ENCODE assay signal across 1 cellular context in the genomic region with DNA sequence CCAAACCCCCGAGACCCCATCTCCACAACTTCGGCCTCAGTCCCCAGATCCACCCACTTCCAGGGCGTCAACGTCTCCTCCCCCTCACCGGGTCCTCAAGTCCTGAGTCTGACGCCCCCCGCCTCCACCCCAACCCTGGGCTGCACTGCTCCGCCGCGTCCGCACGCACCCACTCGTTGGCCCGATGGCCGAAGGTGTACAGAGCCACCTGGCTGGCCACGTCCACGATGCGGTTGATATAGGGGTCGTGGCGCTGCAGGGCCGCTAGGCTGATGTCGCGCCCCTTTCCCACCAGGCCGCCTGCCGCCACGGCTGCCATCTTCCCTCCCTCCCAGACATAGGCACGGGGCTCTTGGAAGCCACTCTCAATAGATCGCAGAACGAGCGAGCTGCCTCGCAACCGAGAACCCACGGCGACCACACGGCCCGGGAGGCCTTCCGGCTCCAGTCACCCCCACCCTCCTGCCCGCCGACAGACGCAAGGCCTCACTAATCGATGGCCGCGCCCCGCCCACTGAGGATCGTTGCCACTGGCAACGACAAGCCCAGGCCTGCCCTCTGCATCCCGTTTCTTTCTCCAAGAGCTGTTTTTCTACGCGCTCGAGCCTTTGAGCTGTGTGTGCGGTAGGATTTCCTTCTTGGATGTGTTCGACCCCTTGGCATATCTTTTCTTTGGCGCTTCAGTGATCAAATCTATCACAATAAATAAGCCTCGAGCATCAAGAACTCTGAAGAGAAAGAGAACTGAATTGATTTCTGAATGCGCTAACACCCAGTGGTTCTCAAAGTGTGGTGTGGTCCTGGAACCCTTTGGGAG.
TF ChIP-seq lines count a peak whose summit lies in the region.

A gene (minus strand): TSS at position 345 of the 817 bp plus-strand sequence. CDS start 26 bp downstream, at position 319.

TF ChIP-seq in K562, 482 proteins besides CTCF, POLR2A, EP300 and RAD21 (continued from another document and continues in another):
- TF ChIP-seq, protein P1, sequence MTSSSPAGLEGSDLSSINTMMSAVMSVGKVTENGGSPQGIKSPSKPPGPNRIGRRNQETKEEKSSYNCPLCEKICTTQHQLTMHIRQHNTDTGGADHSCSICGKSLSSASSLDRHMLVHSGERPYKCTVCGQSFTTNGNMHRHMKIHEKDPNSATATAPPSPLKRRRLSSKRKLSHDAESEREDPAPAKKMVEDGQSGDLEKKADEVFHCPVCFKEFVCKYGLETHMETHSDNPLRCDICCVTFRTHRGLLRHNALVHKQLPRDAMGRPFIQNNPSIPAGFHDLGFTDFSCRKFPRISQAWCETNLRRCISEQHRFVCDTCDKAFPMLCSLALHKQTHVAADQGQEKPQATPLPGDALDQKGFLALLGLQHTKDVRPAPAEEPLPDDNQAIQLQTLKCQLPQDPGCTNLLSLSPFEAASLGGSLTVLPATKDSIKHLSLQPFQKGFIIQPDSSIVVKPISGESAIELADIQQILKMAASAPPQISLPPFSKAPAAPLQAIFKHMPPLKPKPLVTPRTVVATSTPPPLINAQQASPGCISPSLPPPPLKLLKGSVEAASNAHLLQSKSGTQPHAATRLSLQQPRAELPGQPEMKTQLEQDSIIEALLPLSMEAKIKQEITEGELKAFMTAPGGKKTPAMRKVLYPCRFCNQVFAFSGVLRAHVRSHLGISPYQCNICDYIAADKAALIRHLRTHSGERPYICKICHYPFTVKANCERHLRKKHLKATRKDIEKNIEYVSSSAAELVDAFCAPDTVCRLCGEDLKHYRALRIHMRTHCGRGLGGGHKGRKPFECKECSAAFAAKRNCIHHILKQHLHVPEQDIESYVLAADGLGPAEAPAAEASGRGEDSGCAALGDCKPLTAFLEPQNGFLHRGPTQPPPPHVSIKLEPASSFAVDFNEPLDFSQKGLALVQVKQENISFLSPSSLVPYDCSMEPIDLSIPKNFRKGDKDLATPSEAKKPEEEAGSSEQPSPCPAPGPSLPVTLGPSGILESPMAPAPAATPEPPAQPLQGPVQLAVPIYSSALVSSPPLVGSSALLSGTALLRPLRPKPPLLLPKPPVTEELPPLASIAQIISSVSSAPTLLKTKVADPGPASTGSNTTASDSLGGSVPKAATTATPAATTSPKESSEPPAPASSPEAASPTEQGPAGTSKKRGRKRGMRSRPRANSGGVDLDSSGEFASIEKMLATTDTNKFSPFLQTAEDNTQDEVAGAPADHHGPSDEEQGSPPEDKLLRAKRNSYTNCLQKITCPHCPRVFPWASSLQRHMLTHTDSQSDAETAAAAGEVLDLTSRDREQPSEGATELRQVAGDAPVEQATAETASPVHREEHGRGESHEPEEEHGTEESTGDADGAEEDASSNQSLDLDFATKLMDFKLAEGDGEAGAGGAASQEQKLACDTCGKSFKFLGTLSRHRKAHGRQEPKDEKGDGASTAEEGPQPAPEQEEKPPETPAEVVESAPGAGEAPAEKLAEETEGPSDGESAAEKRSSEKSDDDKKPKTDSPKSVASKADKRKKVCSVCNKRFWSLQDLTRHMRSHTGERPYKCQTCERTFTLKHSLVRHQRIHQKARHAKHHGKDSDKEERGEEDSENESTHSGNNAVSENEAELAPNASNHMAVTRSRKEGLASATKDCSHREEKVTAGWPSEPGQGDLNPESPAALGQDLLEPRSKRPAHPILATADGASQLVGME (CRISPR knock-in tag; IDR thresholded peaks at IDR 0.05): no peak
- TF ChIP-seq, protein P2, sequence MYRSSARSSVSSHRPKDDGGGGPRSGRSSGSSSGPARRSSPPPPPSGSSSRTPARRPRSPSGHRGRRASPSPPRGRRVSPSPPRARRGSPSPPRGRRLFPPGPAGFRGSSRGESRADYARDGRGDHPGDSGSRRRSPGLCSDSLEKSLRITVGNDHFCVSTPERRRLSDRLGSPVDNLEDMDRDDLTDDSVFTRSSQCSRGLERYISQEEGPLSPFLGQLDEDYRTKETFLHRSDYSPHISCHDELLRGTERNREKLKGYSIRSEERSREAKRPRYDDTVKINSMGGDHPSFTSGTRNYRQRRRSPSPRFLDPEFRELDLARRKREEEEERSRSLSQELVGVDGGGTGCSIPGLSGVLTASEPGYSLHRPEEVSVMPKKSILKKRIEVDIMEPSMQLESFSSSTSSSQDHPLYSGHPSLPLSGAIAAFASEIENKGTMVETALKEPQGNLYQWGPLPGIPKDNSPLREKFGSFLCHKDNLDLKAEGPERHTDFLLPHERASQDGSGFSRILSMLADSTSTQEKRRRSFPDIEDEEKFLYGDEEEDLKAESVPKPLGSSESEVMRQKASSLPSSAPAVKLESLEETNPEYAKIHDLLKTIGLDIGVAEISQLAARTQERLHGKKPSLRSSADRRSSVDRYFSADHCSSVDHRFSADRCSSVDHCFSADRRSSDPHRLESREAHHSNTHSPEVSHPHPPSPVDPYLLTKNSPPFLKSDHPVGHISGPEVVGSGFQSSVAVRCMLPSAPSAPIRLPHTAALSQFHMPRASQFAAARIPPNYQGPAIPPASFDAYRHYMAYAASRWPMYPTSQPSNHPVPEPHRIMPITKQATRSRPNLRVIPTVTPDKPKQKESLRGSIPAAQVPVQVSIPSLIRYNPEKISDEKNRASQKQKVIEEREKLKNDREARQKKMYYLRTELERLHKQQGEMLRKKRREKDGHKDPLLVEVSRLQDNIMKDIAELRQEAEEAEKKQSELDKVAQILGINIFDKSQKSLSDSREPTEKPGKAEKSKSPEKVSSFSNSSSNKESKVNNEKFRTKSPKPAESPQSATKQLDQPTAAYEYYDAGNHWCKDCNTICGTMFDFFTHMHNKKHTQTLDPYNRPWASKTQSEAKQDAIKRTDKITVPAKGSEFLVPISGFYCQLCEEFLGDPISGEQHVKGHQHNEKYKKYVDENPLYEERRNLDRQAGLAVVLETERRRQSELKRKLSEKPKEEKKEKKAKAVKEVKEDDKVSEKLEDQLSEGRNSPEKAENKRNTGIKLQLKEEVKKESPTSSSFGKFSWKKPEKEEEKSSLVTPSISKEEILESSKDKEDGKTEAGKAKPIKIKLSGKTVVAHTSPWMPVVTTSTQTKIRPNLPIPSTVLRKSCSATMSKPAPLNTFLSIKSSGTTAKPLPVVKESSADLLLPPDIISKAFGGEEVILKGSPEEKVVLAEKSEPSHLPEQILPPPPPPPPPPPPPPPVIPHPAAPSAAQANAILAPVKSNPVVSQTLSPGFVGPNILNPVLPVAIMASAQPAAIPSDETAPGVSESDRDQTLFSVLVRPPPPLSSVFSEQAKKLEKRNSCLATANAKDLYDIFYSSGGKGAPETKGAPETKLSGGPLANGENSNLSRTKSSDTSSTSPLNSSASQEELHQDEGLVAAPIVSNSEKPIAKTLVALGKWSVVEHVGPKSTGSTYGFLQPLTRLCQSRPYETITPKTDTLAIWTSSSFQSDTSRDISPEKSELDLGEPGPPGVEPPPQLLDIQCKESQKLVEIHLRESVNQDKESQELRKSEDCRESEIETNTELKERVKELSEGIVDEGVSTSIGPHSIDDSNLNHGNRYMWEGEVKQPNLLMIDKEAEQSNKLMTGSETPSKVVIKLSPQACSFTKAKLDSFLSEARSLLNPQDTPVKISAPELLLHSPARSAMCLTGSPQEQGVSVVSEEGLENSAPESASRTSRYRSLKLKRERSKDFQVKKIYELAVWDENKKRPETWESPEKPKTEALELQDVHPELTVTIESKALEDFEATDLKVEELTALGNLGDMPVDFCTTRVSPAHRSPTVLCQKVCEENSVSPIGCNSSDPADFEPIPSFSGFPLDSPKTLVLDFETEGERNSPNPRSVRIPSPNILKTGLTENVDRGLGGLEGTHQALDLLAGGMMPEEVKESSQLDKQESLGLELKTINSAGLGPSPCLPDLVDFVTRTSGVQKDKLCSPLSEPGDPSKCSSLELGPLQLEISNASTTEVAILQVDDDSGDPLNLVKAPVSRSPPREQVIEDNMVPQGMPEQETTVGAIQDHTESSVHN (IDR thresholded peaks at IDR 0.05; ENCODE audit: borderline replicate concordance in 1 of 2, low read depth in 1 of 2): no peak
- TF ChIP-seq POU5F1 (IDR thresholded peaks at IDR 0.05; ENCODE audit: borderline replicate concordance, low read depth, low read length, partially characterized antibody): no peak
- no peak for TF ChIP-seq ZNF41 (CRISPR knock-in tag; conservative IDR thresholded peaks at IDR 0.05)
- TF ChIP-seq, protein P3, sequence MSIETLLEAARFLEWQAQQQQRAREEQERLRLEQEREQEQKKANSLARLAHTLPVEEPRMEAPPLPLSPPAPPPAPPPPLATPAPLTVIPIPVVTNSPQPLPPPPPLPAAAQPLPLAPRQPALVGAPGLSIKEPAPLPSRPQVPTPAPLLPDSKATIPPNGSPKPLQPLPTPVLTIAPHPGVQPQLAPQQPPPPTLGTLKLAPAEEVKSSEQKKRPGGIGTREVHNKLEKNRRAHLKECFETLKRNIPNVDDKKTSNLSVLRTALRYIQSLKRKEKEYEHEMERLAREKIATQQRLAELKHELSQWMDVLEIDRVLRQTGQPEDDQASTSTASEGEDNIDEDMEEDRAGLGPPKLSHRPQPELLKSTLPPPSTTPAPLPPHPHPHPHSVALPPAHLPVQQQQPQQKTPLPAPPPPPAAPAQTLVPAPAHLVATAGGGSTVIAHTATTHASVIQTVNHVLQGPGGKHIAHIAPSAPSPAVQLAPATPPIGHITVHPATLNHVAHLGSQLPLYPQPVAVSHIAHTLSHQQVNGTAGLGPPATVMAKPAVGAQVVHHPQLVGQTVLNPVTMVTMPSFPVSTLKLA (conservative IDR thresholded peaks at IDR 0.05): peak; percentile 65 to 71
- no peak for TF ChIP-seq ZC3H8 (IDR thresholded peaks at IDR 0.05)
- no peak for TF ChIP-seq SMARCE1 (IDR thresholded peaks at IDR 0.05)
- no peak for TF ChIP-seq PTTG1 (tag; IDR thresholded peaks at IDR 0.05; ENCODE audit: low read depth)
- TF ChIP-seq L3MBTL2 (IDR thresholded peaks at IDR 0.05): peak; percentile 87
- TF ChIP-seq MYNN (IDR thresholded peaks at IDR 0.05): no peak
- TF ChIP-seq MYNN (CRISPR knock-in tag; IDR thresholded peaks at IDR 0.05): no peak
- TF ChIP-seq ZNF778 (CRISPR knock-in tag; IDR thresholded peaks at IDR 0.05): no peak
- 0 out of 2 replicates have a peak, but pooled peaks have one; percentile 21 for TF ChIP-seq JUN (IDR thresholded peaks at IDR 0.05; ENCODE audit: borderline replicate concordance, low read depth, low read length)
- TF ChIP-seq JUN (CRISPR knock-in tag; IDR thresholded peaks at IDR 0.05; ENCODE audit: borderline replicate concordance): no peak
- TF ChIP-seq, protein P4, sequence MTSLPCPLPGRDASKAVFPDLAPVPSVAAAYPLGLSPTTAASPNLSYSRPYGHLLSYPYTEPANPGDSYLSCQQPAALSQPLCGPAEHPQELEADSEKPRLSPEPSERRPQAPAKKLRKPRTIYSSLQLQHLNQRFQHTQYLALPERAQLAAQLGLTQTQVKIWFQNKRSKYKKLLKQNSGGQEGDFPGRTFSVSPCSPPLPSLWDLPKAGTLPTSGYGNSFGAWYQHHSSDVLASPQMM (CRISPR knock-in tag; IDR thresholded peaks at IDR 0.05): no peak
- TF ChIP-seq SRSF7 (optimal IDR thresholded peaks at IDR 0.05; ENCODE audit: low read depth, low read length): no peak
- TF ChIP-seq, protein P5, sequence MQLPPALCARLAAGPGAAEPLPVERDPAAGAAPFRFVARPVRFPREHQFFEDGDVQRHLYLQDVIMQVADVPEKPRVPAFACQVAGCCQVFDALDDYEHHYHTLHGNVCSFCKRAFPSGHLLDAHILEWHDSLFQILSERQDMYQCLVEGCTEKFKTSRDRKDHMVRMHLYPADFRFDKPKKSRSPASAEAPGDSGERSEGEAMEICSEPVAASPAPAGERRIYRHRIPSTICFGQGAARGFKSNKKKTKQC (CRISPR knock-in tag; IDR thresholded peaks at IDR 0.05): peak; percentile 70; the same call in 1 of the 2 replicates
- TF ChIP-seq HDGF (IDR thresholded peaks at IDR 0.05): no peak
- peak; percentile 87 for TF ChIP-seq BMI1 (IDR thresholded peaks at IDR 0.05; ENCODE audit: low read length)
- TF ChIP-seq ZNF586 (CRISPR knock-in tag; conservative IDR thresholded peaks at IDR 0.05): no peak
- TF ChIP-seq SOX6 (IDR thresholded peaks at IDR 0.05): peak; percentile 45; the same call in 1 of the 2 replicates
- TF ChIP-seq THRAP3 (IDR thresholded peaks at IDR 0.05; ENCODE audit: borderline replicate concordance): no peak
- TF ChIP-seq, protein P6, sequence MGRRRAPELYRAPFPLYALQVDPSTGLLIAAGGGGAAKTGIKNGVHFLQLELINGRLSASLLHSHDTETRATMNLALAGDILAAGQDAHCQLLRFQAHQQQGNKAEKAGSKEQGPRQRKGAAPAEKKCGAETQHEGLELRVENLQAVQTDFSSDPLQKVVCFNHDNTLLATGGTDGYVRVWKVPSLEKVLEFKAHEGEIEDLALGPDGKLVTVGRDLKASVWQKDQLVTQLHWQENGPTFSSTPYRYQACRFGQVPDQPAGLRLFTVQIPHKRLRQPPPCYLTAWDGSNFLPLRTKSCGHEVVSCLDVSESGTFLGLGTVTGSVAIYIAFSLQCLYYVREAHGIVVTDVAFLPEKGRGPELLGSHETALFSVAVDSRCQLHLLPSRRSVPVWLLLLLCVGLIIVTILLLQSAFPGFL (CRISPR knock-in tag; IDR thresholded peaks at IDR 0.05): no peak
- no peak for TF ChIP-seq RFX5 (IDR thresholded peaks at IDR 0.05; ENCODE audit: low read depth, low read length)
- no peak for TF ChIP-seq KAT7 (CRISPR knock-in tag; IDR thresholded peaks at IDR 0.05; ENCODE audit: borderline replicate concordance)
- no peak for TF ChIP-seq TCF3 (CRISPR knock-in tag; IDR thresholded peaks at IDR 0.05)
- TF ChIP-seq POLR2H (tag; IDR thresholded peaks at IDR 0.05; ENCODE audit: low read depth): no peak
- TF ChIP-seq BCL6 (CRISPR knock-in tag; IDR thresholded peaks at IDR 0.05): no peak
- no peak for TF ChIP-seq NFXL1 (CRISPR knock-in tag; IDR thresholded peaks at IDR 0.05)
- TF ChIP-seq, protein P7, sequence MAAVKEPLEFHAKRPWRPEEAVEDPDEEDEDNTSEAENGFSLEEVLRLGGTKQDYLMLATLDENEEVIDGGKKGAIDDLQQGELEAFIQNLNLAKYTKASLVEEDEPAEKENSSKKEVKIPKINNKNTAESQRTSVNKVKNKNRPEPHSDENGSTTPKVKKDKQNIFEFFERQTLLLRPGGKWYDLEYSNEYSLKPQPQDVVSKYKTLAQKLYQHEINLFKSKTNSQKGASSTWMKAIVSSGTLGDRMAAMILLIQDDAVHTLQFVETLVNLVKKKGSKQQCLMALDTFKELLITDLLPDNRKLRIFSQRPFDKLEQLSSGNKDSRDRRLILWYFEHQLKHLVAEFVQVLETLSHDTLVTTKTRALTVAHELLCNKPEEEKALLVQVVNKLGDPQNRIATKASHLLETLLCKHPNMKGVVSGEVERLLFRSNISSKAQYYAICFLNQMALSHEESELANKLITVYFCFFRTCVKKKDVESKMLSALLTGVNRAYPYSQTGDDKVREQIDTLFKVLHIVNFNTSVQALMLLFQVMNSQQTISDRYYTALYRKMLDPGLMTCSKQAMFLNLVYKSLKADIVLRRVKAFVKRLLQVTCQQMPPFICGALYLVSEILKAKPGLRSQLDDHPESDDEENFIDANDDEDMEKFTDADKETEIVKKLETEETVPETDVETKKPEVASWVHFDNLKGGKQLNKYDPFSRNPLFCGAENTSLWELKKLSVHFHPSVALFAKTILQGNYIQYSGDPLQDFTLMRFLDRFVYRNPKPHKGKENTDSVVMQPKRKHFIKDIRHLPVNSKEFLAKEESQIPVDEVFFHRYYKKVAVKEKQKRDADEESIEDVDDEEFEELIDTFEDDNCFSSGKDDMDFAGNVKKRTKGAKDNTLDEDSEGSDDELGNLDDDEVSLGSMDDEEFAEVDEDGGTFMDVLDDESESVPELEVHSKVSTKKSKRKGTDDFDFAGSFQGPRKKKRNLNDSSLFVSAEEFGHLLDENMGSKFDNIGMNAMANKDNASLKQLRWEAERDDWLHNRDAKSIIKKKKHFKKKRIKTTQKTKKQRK (IDR thresholded peaks at IDR 0.05; ENCODE audit: borderline replicate concordance, low read depth, low read length): no peak
- TF ChIP-seq NR1H2 (CRISPR knock-in tag; IDR thresholded peaks at IDR 0.05): no peak
- TF ChIP-seq POLR2B (IDR thresholded peaks at IDR 0.05; ENCODE audit: low read depth, partially characterized antibody): peak; percentile 56
- TF ChIP-seq HNRNPLL (IDR thresholded peaks at IDR 0.05; ENCODE audit: low read depth, low read length, poor library complexity, severe bottlenecking): peak; percentile 38
